Comparison of ENCODE assay signal across 8 cellular contexts in the genomic region with DNA sequence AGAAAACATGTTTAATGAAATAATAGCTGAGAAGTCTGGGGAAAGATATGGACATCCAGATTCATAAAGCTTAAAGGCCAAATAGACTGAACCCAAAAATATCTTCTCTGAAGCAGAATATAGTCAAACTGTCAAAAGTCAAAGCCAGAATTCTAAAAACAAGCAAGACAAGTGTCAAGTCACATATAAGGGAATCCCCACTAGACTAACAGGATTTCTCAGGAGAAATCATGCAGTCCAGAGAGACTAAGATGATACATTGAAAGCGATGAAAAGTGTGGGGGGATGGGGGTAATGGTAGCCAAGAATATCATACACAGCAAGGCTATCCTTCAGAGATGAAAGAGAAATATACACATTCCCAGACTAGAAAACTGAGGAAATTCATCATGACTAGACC.
"Had no signal": no experiment of that assay in that cellular context is flagged by ENCODE, and none has a peak within 500 bp of the region (broad histone marks: within the 10 kb centered on the region; RNA-seq: fewer than 3 reads in every experiment).

No MANE protein-coding gene starts in this region.

- H3K4me3 ChIP-seq: GM23248, GM23338, HAP-1 had no signal

- H3K4me1 ChIP-seq: HAP-1 had no signal

- DNase-seq: GM23248, GOT3, H7, H9, HCEC 1CT, HFFc6 had no signal

- H3K9me3 ChIP-seq: HAP-1 had no signal

- H3K36me3 ChIP-seq: HAP-1 had no signal

- H3K27ac ChIP-seq: GM23248 had no signal
